Comparison of ENCODE assay signal across 14 cellular contexts in the genomic region with DNA sequence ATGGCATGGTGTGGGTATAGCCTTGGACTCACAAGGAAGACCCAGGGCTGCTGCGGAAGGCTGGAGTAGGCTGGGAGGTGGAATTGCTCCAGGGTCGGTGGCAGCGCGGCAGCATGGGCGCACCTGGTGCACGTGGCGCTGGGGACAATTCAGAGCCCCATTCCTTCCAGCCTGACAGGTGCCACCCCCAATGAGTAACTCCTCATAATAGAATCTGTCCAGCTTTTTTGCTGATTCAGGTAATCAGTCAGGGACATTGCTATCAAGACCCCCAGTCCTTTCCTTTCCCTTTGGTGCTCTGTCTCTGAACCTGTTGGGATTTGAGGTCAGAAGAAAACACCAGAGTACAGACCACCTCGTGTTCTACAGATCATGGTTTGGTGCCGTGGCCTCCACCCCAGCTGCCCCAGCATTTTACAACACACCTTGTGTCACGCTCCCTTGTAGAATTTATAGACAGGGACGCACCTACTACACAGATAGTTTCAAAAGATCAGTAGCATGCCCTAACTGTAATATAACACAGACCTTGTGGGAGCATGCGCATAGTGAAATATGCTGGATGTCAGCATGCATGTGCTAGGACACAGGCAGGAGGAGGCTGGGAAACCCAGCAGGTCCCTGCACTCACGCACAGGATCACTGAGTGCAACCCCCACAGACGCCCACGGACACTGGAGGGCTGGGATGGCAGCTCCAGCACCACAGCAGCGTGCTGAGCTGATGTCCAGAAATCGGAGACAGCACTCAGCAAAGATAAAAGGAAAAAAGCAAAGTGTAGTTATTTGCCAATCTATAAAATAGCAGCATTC.
"Had no signal": no experiment of that assay in that cellular context is flagged by ENCODE, and none has a peak within 500 bp of the region (broad histone marks: within the 10 kb centered on the region; RNA-seq: fewer than 3 reads in every experiment).

No MANE protein-coding gene starts in this region.

- H3K9me3 ChIP-seq: esophagus muscularis mucosa, gastrocnemius medialis, left ventricle myocardium inferior, stomach, thoracic aorta, transverse colon had no signal

- H3K4me1 ChIP-seq: gastrocnemius medialis had no signal

- ATAC-seq: effector memory CD8-positive, alpha-beta T cell had no signal

- H3K36me3 ChIP-seq: gastrocnemius medialis, left ventricle myocardium inferior, transverse colon had no signal

- DNase-seq: effector memory CD8-positive, alpha-beta T cell; naive B cell had no signal

- H3K27ac ChIP-seq: epithelial cell of prostate, gastrocnemius medialis, left ventricle myocardium inferior, stomach, thoracic aorta, transverse colon had no signal

- H3K27ac Mint-ChIP-seq: effector memory CD8-positive, alpha-beta T cell; nephron progenitor cell had no signal

- FAIRE-seq: keratinocyte, small intestine, urothelium cell line had no signal

- H3K27me3 ChIP-seq: esophagus muscularis mucosa, gastrocnemius medialis, stomach, transverse colon had no signal

- H3K4me3 Mint-ChIP-seq: effector memory CD8-positive, alpha-beta T cell; nephron progenitor cell had no signal

- H3K4me1 Mint-ChIP-seq: naive B cell had no signal

- H3K4me3 ChIP-seq: esophagus muscularis mucosa, gastrocnemius medialis, left ventricle myocardium inferior, lung, stomach, thoracic aorta, transverse colon had no signal

- H3K36me3 Mint-ChIP-seq: naive B cell had no signal

- H3K9me3 Mint-ChIP-seq: effector memory CD8-positive, alpha-beta T cell; naive B cell; nephron progenitor cell had no signal
